9 cellular contexts compared by ENCODE assay signal in genomic region chr11:36249271-36249670, GRCh38. TPM values are rescaled to one million over a fixed set of nuclear protein-coding genes. Genes with fewer than 3 reads are reported as not detected.
DNase-seq lines count a peak whose midpoint lies in the region; ATAC-seq and TF ChIP-seq lines count a peak whose summit lies in the region.
"Had no signal": no experiment of that assay in that cellular context is flagged by ENCODE, and none has a peak within 500 bp of the region (broad histone marks: within the 10 kb centered on the region; RNA-seq: fewer than 3 reads in every experiment).

No MANE protein-coding gene starts in this region.

- DNase-seq in HCEC 1CT (peak; percentile 83), fibroblast of mammary gland (ENCODE audit: low read depth) (peak; percentile 94), smooth muscle cell of the brain vasculature (ENCODE audit: low read depth, low spot score) (peak; percentile 78), aorta (no peak), lower leg skin (ENCODE audit: low spot score in 2 of 2) (no peak)
- no peak for DNase-seq in activated CD4-positive, CD25-positive, alpha-beta regulatory T cell treated with anti-CD3 and anti-CD28 coated beads, Interleukin-2, amount 50 U/mL, for 72 hours
- DNase-seq: NCI-H1694 treated with DMSO at 0.1 percent for 48 hours, thyroid gland had no signal

- no peak overlapping the region for H3K4me3 ChIP-seq in fibroblast of mammary gland (ENCODE audit: control insufficient read depth, low read depth, low read length)
- H3K4me3 ChIP-seq in aorta (ENCODE audit: low read length in 2 of 2), result no peak overlapping the region
- no peak overlapping the region for H3K4me3 ChIP-seq in lower leg skin (ENCODE audit: low read depth, poor library complexity, severe bottlenecking)
- H3K4me3 ChIP-seq: thyroid gland had no signal

- no peak for ATAC-seq in aorta (ENCODE audit: low FRiP score)

- no peak overlapping the region for H3K27ac ChIP-seq in aorta (ENCODE audit: low read depth in 1 of 2, low read length in 2 of 2)
- H3K27ac ChIP-seq: thyroid gland had no signal

- no peak for TF ChIP-seq POLR2A in lower leg skin (IDR thresholded peaks at IDR 0.05)

- intact Hi-C loops in aorta (cut with DNase I) (no loop called here), lower leg skin (cut with DNase I; ENCODE audit: low total_unique reads) (no loop called here)

- peaks cover 0 to 1% of the 10 kb centered on the region in 2 donors for H3K27me3 ChIP-seq in aorta (ENCODE audit: control insufficient read depth in 1 of 2, insufficient read depth in 2 of 2, low read length in 1 of 2)
- H3K27me3 ChIP-seq: thyroid gland had no signal

- no peaks in the 10 kb centered on the region for H3K9me3 ChIP-seq in aorta (ENCODE audit: control insufficient read depth, low read length)
- H3K9me3 ChIP-seq: thyroid gland had no signal

- TF ChIP-seq CTCF in fibroblast of mammary gland (conservative IDR thresholded peaks at IDR 0.05; ENCODE audit: control insufficient read depth, insufficient read depth, low read depth, low read length), result no peak
- TF ChIP-seq CTCF in lower leg skin (IDR thresholded peaks at IDR 0.05), result no peak

- 48 to 49% methylated on average over 2 of the region's 2 CpGs for WGBS in aorta, 2 donors
- 52 to 57% methylated on average over 2 of the region's 2 CpGs for WGBS in lower leg skin, 2 donors

- no peaks in the 10 kb centered on the region for H3K36me3 ChIP-seq in aorta (ENCODE audit: control insufficient read depth in 1 of 2, insufficient read depth in 2 of 2, low read length in 1 of 2)
- H3K36me3 ChIP-seq: thyroid gland had no signal

- no peaks in the 10 kb centered on the region for H3K4me1 ChIP-seq in aorta (ENCODE audit: control insufficient read depth in 1 of 2, insufficient read depth in 2 of 2, low read length in 2 of 2)
- H3K4me1 ChIP-seq: thyroid gland had no signal

TF ChIP-seq in PFSK-1, 5 proteins besides CTCF, POLR2A, EP300 and RAD21:
- TF ChIP-seq, protein P1, sequence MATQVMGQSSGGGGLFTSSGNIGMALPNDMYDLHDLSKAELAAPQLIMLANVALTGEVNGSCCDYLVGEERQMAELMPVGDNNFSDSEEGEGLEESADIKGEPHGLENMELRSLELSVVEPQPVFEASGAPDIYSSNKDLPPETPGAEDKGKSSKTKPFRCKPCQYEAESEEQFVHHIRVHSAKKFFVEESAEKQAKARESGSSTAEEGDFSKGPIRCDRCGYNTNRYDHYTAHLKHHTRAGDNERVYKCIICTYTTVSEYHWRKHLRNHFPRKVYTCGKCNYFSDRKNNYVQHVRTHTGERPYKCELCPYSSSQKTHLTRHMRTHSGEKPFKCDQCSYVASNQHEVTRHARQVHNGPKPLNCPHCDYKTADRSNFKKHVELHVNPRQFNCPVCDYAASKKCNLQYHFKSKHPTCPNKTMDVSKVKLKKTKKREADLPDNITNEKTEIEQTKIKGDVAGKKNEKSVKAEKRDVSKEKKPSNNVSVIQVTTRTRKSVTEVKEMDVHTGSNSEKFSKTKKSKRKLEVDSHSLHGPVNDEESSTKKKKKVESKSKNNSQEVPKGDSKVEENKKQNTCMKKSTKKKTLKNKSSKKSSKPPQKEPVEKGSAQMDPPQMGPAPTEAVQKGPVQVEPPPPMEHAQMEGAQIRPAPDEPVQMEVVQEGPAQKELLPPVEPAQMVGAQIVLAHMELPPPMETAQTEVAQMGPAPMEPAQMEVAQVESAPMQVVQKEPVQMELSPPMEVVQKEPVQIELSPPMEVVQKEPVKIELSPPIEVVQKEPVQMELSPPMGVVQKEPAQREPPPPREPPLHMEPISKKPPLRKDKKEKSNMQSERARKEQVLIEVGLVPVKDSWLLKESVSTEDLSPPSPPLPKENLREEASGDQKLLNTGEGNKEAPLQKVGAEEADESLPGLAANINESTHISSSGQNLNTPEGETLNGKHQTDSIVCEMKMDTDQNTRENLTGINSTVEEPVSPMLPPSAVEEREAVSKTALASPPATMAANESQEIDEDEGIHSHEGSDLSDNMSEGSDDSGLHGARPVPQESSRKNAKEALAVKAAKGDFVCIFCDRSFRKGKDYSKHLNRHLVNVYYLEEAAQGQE (IDR thresholded peaks at IDR 0.05; ENCODE audit: insufficient read depth in 1 of 2, low read depth in 2 of 2, low read length in 2 of 2), result no peak
- peak; percentile 57; the same call in 1 of the 2 replicates for TF ChIP-seq SIN3A (IDR thresholded peaks at IDR 0.05; ENCODE audit: borderline replicate concordance, insufficient read depth, low read length)
- no peak for TF ChIP-seq FOXP2 (optimal IDR thresholded peaks at IDR 0.05; ENCODE audit: borderline replicate concordance, extremely low read depth, extremely low read length, insufficient read depth)

RNA-seq across cellular contexts. Expression of gene COMMD9, which starts 40.0 kb away (rescaled TPM):
- 47.6 TPM for polyA plus RNA-seq in PFSK-1 (2012; ENCODE audit: insufficient read length, low read depth)
- total RNA-seq in aorta (10 to 100 TPM; 30.2 to 37.5 TPM), lower leg skin (10 to 100 TPM; 33.3 to 57.6 (median 42.9) TPM)
- polyA plus RNA-seq in aorta, result 10 to 100 TPM; 23.6 to 28.9 TPM

RNA-seq across cellular contexts. Expression of gene PRR5L, which starts 46.8 kb away (rescaled TPM):
- polyA plus RNA-seq in PFSK-1 (2012; ENCODE audit: insufficient read length, low read depth), result 24.5 TPM
- total RNA-seq in aorta (10 to 100 TPM in 1 of 2 donors, 1 to 10 TPM in 1; 4.7 to 15.3 TPM), lower leg skin (1 to 10 TPM; 1.1 to 3.4 (median 1.7) TPM)
- polyA plus RNA-seq in aorta, result 1 to 10 TPM; 3.3 to 6.0 TPM

Comparison
In these comparisons a context has a peak if more than half of its experiments do, and no peak if none do; other contexts are left out.
1. DNase-seq: peak in HCEC 1CT (single experiment), fibroblast of mammary gland (single experiment) and smooth muscle cell of the brain vasculature (single experiment); none in activated CD4-positive, CD25-positive, alpha-beta regulatory T cell treated with anti-CD3 and anti-CD28 coated beads, Interleukin-2, amount 50 U/mL, for 72 hours (single experiment), aorta (0 of 2) and lower leg skin (0 of 2).